In the genomic region with DNA sequence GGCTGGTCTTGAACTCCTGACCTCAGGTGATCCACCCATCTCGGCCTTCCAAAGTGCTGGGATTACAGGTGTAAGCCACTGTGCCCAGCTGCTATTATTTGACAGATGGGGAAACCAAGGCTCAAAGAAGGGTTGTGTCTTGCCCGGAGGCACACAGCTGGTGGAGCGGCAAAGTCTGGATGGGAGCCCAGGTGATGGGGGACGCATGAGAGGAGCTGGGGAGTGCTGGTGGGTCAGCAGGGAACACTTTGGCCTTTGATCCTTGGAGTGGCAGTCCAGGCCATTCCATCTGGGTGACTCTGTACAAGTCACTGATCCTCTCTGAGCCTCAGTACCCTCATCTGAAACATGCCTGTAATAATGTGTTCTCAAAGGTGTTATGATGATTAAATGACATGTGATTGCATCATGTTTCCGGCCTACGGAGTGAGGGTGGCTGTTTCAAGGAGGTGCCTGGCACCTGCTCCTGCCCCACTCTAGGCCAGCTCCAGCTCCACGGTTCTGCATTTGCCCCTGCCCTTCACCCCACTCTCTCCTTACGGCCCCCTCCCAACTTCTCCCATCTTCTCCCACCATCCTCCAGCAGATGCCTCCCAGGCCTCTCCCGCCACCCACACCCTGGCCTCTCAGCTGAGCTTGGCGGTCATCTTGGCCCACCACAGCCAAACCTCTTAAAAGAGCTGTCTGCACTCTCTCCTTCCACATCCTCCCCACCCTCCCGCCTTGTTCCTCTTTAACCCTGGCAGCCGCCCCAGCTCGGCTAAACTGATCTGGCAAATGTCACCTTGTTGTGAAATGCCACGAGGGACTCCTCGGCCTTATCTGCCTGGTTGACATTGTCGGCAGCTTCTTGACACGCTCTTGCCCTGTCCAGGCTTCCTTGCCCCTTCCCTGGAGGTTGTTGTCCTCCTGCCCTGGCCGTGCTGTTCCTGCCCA, we compare ENCODE assay signal across 2 cellular contexts.
A peak's percentile ranks its signal among the peaks of the same experiment; 100 is the strongest.
TF ChIP-seq lines count a peak whose summit lies in the region.

No MANE protein-coding gene starts in this region.

TF ChIP-seq in HEK293, 187 proteins besides CTCF, POLR2A, EP300 and RAD21 (continued from another document and continues in another):
- TF ChIP-seq, protein P1, sequence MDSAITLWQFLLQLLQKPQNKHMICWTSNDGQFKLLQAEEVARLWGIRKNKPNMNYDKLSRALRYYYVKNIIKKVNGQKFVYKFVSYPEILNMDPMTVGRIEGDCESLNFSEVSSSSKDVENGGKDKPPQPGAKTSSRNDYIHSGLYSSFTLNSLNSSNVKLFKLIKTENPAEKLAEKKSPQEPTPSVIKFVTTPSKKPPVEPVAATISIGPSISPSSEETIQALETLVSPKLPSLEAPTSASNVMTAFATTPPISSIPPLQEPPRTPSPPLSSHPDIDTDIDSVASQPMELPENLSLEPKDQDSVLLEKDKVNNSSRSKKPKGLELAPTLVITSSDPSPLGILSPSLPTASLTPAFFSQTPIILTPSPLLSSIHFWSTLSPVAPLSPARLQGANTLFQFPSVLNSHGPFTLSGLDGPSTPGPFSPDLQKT (IDR thresholded peaks at IDR 0.05; ENCODE audit: borderline replicate concordance, low read depth, low read length): no peak
- no peak for TF ChIP-seq ZNF221 (tag by site-specific recombination; IDR thresholded peaks at IDR 0.05; ENCODE audit: borderline replicate concordance)
- TF ChIP-seq ZNF629 (tag by site-specific recombination; IDR thresholded peaks at IDR 0.05): 0 out of 2 replicates have a peak, but pooled peaks have one; percentile 20
- no peak for TF ChIP-seq SCRT1 (tag by site-specific recombination; IDR thresholded peaks at IDR 0.05; ENCODE audit: borderline replicate concordance)
- TF ChIP-seq ZSCAN23 (tag by site-specific recombination; IDR thresholded peaks at IDR 0.05): no peak
- TF ChIP-seq ZNF433 (tag by site-specific recombination; IDR thresholded peaks at IDR 0.05; ENCODE audit: low read depth): no peak
- no peak for TF ChIP-seq TRIM28 (IDR thresholded peaks at IDR 0.05; ENCODE audit: borderline replicate concordance, low read length)
- peak; percentile 41; the same call in 1 of the 2 replicates for TF ChIP-seq ZNF76 (tag by site-specific recombination; IDR thresholded peaks at IDR 0.05; ENCODE audit: borderline replicate concordance, low read depth)
- TF ChIP-seq, protein P2, sequence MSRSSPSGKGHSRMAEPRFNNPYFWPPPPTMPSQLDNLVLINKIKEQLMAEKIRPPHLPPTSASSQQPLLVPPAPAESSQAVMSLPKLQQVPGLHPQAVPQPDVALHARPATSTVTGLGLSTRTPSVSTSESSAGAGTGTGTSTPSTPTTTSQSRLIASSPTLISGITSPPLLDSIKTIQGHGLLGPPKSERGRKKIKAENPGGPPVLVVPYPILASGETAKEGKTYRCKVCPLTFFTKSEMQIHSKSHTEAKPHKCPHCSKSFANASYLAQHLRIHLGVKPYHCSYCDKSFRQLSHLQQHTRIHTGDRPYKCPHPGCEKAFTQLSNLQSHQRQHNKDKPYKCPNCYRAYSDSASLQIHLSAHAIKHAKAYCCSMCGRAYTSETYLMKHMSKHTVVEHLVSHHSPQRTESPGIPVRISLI (tag by site-specific recombination; IDR thresholded peaks at IDR 0.05): no peak
- no peak for TF ChIP-seq ZNF184 (tag by site-specific recombination; IDR thresholded peaks at IDR 0.05)
- peak; percentile 55 for TF ChIP-seq ZBTB17 (tag by site-specific recombination; IDR thresholded peaks at IDR 0.05)
- 0 out of 2 replicates have a peak, but pooled peaks have one; percentile 19 for TF ChIP-seq GLIS2 (tag by site-specific recombination; IDR thresholded peaks at IDR 0.05)
- TF ChIP-seq, protein P3, sequence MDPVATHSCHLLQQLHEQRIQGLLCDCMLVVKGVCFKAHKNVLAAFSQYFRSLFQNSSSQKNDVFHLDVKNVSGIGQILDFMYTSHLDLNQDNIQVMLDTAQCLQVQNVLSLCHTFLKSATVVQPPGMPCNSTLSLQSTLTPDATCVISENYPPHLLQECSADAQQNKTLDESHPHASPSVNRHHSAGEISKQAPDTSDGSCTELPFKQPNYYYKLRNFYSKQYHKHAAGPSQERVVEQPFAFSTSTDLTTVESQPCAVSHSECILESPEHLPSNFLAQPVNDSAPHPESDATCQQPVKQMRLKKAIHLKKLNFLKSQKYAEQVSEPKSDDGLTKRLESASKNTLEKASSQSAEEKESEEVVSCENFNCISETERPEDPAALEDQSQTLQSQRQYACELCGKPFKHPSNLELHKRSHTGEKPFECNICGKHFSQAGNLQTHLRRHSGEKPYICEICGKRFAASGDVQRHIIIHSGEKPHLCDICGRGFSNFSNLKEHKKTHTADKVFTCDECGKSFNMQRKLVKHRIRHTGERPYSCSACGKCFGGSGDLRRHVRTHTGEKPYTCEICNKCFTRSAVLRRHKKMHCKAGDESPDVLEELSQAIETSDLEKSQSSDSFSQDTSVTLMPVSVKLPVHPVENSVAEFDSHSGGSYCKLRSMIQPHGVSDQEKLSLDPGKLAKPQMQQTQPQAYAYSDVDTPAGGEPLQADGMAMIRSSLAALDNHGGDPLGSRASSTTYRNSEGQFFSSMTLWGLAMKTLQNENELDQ (tag by site-specific recombination; IDR thresholded peaks at IDR 0.05; ENCODE audit: low read depth): no peak
- TF ChIP-seq, protein P4, sequence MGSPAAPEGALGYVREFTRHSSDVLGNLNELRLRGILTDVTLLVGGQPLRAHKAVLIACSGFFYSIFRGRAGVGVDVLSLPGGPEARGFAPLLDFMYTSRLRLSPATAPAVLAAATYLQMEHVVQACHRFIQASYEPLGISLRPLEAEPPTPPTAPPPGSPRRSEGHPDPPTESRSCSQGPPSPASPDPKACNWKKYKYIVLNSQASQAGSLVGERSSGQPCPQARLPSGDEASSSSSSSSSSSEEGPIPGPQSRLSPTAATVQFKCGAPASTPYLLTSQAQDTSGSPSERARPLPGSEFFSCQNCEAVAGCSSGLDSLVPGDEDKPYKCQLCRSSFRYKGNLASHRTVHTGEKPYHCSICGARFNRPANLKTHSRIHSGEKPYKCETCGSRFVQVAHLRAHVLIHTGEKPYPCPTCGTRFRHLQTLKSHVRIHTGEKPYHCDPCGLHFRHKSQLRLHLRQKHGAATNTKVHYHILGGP (tag by site-specific recombination; IDR thresholded peaks at IDR 0.05): no peak
- TF ChIP-seq, protein P5, sequence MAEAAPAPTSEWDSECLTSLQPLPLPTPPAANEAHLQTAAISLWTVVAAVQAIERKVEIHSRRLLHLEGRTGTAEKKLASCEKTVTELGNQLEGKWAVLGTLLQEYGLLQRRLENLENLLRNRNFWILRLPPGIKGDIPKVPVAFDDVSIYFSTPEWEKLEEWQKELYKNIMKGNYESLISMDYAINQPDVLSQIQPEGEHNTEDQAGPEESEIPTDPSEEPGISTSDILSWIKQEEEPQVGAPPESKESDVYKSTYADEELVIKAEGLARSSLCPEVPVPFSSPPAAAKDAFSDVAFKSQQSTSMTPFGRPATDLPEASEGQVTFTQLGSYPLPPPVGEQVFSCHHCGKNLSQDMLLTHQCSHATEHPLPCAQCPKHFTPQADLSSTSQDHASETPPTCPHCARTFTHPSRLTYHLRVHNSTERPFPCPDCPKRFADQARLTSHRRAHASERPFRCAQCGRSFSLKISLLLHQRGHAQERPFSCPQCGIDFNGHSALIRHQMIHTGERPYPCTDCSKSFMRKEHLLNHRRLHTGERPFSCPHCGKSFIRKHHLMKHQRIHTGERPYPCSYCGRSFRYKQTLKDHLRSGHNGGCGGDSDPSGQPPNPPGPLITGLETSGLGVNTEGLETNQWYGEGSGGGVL (tag by site-specific recombination; IDR thresholded peaks at IDR 0.05): peak; percentile 81
- TF ChIP-seq ZNF626 (tag by site-specific recombination; IDR thresholded peaks at IDR 0.05): no peak
- 0 out of 2 replicates have a peak, but pooled peaks have one; percentile 32 for TF ChIP-seq ZNF24 (tag by site-specific recombination; IDR thresholded peaks at IDR 0.05)

TF ChIP-seq in SK-N-SH, 30 proteins besides CTCF, POLR2A, EP300 and RAD21 (continued from another document):
- TF ChIP-seq, protein P6, sequence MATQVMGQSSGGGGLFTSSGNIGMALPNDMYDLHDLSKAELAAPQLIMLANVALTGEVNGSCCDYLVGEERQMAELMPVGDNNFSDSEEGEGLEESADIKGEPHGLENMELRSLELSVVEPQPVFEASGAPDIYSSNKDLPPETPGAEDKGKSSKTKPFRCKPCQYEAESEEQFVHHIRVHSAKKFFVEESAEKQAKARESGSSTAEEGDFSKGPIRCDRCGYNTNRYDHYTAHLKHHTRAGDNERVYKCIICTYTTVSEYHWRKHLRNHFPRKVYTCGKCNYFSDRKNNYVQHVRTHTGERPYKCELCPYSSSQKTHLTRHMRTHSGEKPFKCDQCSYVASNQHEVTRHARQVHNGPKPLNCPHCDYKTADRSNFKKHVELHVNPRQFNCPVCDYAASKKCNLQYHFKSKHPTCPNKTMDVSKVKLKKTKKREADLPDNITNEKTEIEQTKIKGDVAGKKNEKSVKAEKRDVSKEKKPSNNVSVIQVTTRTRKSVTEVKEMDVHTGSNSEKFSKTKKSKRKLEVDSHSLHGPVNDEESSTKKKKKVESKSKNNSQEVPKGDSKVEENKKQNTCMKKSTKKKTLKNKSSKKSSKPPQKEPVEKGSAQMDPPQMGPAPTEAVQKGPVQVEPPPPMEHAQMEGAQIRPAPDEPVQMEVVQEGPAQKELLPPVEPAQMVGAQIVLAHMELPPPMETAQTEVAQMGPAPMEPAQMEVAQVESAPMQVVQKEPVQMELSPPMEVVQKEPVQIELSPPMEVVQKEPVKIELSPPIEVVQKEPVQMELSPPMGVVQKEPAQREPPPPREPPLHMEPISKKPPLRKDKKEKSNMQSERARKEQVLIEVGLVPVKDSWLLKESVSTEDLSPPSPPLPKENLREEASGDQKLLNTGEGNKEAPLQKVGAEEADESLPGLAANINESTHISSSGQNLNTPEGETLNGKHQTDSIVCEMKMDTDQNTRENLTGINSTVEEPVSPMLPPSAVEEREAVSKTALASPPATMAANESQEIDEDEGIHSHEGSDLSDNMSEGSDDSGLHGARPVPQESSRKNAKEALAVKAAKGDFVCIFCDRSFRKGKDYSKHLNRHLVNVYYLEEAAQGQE (IDR thresholded peaks at IDR 0.05; ENCODE audit: low read depth, low read length): no peak
- TF ChIP-seq GATA2 (CRISPR knock-in tag; IDR thresholded peaks at IDR 0.05): peak; percentile 86
- peak; percentile 31; the same call in 1 of the 2 replicates for TF ChIP-seq RCOR1 (IDR thresholded peaks at IDR 0.05; ENCODE audit: low read length)
- TF ChIP-seq RXRA (IDR thresholded peaks at IDR 0.05; ENCODE audit: borderline replicate concordance, low read depth): no peak
- peak; percentile 51 for TF ChIP-seq POLR2AphosphoS5 (IDR thresholded peaks at IDR 0.05; ENCODE audit: low read depth, low read length)
- TF ChIP-seq TEAD4 (IDR thresholded peaks at IDR 0.05; ENCODE audit: borderline replicate concordance, insufficient read depth): no peak
- TF ChIP-seq ELF1 (IDR thresholded peaks at IDR 0.05): 0 out of 2 replicates have a peak, but pooled peaks have one; percentile 20
- TF ChIP-seq TCF12 (IDR thresholded peaks at IDR 0.05): peak; percentile 43; the same call in 1 of the 2 replicates
- peak; percentile 61 for TF ChIP-seq MXI1 (IDR thresholded peaks at IDR 0.05; ENCODE audit: low read depth, low read length)
- no peak for TF ChIP-seq RFX5 (IDR thresholded peaks at IDR 0.05; ENCODE audit: low read length)
- TF ChIP-seq NFIC (IDR thresholded peaks at IDR 0.05; ENCODE audit: borderline replicate concordance): no peak
- TF ChIP-seq, protein P7, sequence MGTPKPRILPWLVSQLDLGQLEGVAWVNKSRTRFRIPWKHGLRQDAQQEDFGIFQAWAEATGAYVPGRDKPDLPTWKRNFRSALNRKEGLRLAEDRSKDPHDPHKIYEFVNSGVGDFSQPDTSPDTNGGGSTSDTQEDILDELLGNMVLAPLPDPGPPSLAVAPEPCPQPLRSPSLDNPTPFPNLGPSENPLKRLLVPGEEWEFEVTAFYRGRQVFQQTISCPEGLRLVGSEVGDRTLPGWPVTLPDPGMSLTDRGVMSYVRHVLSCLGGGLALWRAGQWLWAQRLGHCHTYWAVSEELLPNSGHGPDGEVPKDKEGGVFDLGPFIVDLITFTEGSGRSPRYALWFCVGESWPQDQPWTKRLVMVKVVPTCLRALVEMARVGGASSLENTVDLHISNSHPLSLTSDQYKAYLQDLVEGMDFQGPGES (IDR thresholded peaks at IDR 0.05; ENCODE audit: low read depth, low read length): no peak
